In genomic region chr3:127624074-127624473, GRCh38 we compare ENCODE assay signal across 19 cellular contexts. TPM values are rescaled to one million over a fixed set of nuclear protein-coding genes. Genes with fewer than 3 reads are reported as not detected.
A peak's percentile ranks its signal among the peaks of the same experiment; 100 is the strongest.
DNase-seq lines count a peak whose midpoint lies in the region; ATAC-seq and TF ChIP-seq lines count a peak whose summit lies in the region.
"Had no signal": no experiment of that assay in that cellular context is flagged by ENCODE, and none has a peak within 500 bp of the region (broad histone marks: within the 10 kb centered on the region; RNA-seq: fewer than 3 reads in every experiment).

No MANE protein-coding gene starts in this region.

- peaks cover 33% of the 10 kb centered on the region for H3K36me3 Mint-ChIP-seq in WTC11

- ATAC-seq in WTC11 = no peak
- ATAC-seq: CD8-positive, alpha-beta T cell; GM12878 had no signal

- POLR2A ChIA-PET in WTC11 (lab: Charles Lee) = no interaction called here

- no peak overlapping the region for H3K4me3 Mint-ChIP-seq in WTC11
- H3K4me3 Mint-ChIP-seq: B cell; CD4-positive, alpha-beta T cell; CD8-positive, alpha-beta T cell had no signal

- H3K27ac ChIP-seq in left ventricle myocardium inferior (replicated peaks) = no peak overlapping the region
- H3K27ac ChIP-seq: 22Rv1; A549; BLaER1 treated with 17β-estradiol and CSF1 and Interleukin-3, amounts not matched to agents 10 nM and 100 nM; C4-2B had no signal

- peaks cover 34% of the 10 kb centered on the region for H3K27me3 Mint-ChIP-seq in WTC11 (ENCODE audit: low read depth)

- peak; percentile 36 for DNase-seq in cardiac septum (ENCODE audit: low spot score)
- DNase-seq in left ventricle myocardium inferior = no peak
- peak; percentile 47 for DNase-seq in ELR (ENCODE audit: low read depth)
- no peak for DNase-seq in WTC11 (ENCODE audit: low spot score)
- no peak for DNase-seq in activated effector memory CD4-positive, alpha-beta T cell treated with Interleukin-2 at 50 U/mL for 16 hours
- DNase-seq in superior temporal gyrus (ENCODE audit: extremely low spot score) = no peak
- DNase-seq: AML-193; Caco-2; Calu3; CD4-positive, alpha-beta T cell; CD8-positive, alpha-beta T cell; DMS79 treated with DMSO at 0.1 percent for 48 hours; GDM1 had no signal

- H3K4me1 Mint-ChIP-seq in WTC11 = no peaks in the 10 kb centered on the region

- CTCF ChIA-PET in WTC11 (lab: Charles Lee) = no interaction called here

- H3K4me3 ChIP-seq in left ventricle myocardium inferior = no peak overlapping the region
- H3K4me3 ChIP-seq: A549; BLaER1 treated with 17β-estradiol and CSF1 and Interleukin-3, amounts not matched to agents 10 nM and 100 nM; GM12878 had no signal

- intact Hi-C loops in cardiac septum (cut with DNase I) = no loop called here
- intact Hi-C loops in left ventricle myocardium inferior (cut with micrococcal nuclease) = no loop called here

- 0 out of 2 replicates have a peak, but pooled peaks cover 4% of the 10 kb centered on the region for H3K9me3 Mint-ChIP-seq in WTC11
- H3K9me3 Mint-ChIP-seq: CD4-positive, alpha-beta T cell; CD8-positive, alpha-beta T cell had no signal

- TF ChIP-seq CTCF in left ventricle myocardium inferior (IDR thresholded peaks at IDR 0.05; ENCODE audit: borderline replicate concordance) (no peak), WTC11 (IDR thresholded peaks at IDR 0.05) (no peak)

- no peaks in the 10 kb centered on the region for H3K9me3 ChIP-seq in left ventricle myocardium inferior (replicated peaks)
- H3K9me3 ChIP-seq: BLaER1 treated with 17β-estradiol and CSF1 and Interleukin-3, amounts not matched to agents 10 nM and 100 nM; Caco-2 had no signal

- no peaks in the 10 kb centered on the region for H3K27me3 ChIP-seq in left ventricle myocardium inferior (ENCODE audit: low read depth)

- H3K27ac Mint-ChIP-seq in WTC11 = peak overlapping the region; percentile 74; the same call in 1 of the 2 replicates
- H3K27ac Mint-ChIP-seq: B cell; CD4-positive, alpha-beta T cell; CD8-positive, alpha-beta T cell had no signal

- no peaks in the 10 kb centered on the region for H3K4me1 ChIP-seq in left ventricle myocardium inferior
- H3K4me1 ChIP-seq: A549 had no signal

- H3K36me3 ChIP-seq in left ventricle myocardium inferior = peaks cover 20% of the 10 kb centered on the region

TF ChIP-seq in WTC11, 78 proteins besides CTCF, POLR2A, EP300 and RAD21:
- no peak for TF ChIP-seq USF1 (CRISPR knock-in tag; IDR thresholded peaks at IDR 0.05)
- no peak for TF ChIP-seq E2F4 (CRISPR knock-in tag; IDR thresholded peaks at IDR 0.05; ENCODE audit: borderline replicate concordance, low read depth)
- no peak for TF ChIP-seq NFYB (CRISPR knock-in tag; conservative IDR thresholded peaks at IDR 0.05; ENCODE audit: low read depth)
- TF ChIP-seq FOXK1 (CRISPR knock-in tag; IDR thresholded peaks at IDR 0.05) = no peak
- TF ChIP-seq FOXJ3 (CRISPR knock-in tag; IDR thresholded peaks at IDR 0.05; ENCODE audit: borderline replicate concordance) = no peak
- TF ChIP-seq ATF1 (CRISPR knock-in tag; IDR thresholded peaks at IDR 0.05) = no peak
- no peak for TF ChIP-seq ZNF423 (CRISPR knock-in tag; IDR thresholded peaks at IDR 0.05)
- TF ChIP-seq, protein P1, sequence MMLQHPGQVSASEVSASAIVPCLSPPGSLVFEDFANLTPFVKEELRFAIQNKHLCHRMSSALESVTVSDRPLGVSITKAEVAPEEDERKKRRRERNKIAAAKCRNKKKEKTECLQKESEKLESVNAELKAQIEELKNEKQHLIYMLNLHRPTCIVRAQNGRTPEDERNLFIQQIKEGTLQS (CRISPR knock-in tag; conservative IDR thresholded peaks at IDR 0.05) = no peak
- TF ChIP-seq ZMAT4 (CRISPR knock-in tag; IDR thresholded peaks at IDR 0.05) = no peak
- no peak for TF ChIP-seq RELA (CRISPR knock-in tag; IDR thresholded peaks at IDR 0.05; ENCODE audit: borderline replicate concordance)
- TF ChIP-seq PRRX2 (CRISPR knock-in tag; IDR thresholded peaks at IDR 0.05) = no peak
- TF ChIP-seq NR3C1 (CRISPR knock-in tag; conservative IDR thresholded peaks at IDR 0.05; ENCODE audit: low read depth) = no peak

RNA-seq across cellular contexts. Expression of gene PODXL2, which starts 4.9 kb away (rescaled TPM):
- total RNA-seq in cardiac septum (2.2 TPM), left ventricle myocardium inferior (1.7 TPM), WTC11 (2021) (33.6 to 38.8 TPM (median 37.8 TPM) in 3 replicates)

RNA-seq across cellular contexts. Expression of gene MCM2, which starts 25.9 kb away (rescaled TPM):
- total RNA-seq in cardiac septum (5.5 TPM), left ventricle myocardium inferior (7.6 TPM), WTC11 (2021) (142 to 155 TPM (median 152 TPM) in 3 replicates)

RNA-seq across cellular contexts. Expression of gene TPRA1, which starts 33.5 kb away (rescaled TPM):
- 17.3 TPM for total RNA-seq in cardiac septum
- total RNA-seq in left ventricle myocardium inferior = 17.4 TPM
- 20.3 to 24.2 TPM (median 22.0 TPM) in 3 replicates for total RNA-seq in WTC11 (2021)

RNA-seq across cellular contexts. Expression of gene ABTB1, which starts 48.7 kb away (rescaled TPM):
- total RNA-seq in cardiac septum (25.5 TPM), left ventricle myocardium inferior (29.9 TPM), WTC11 (2021) (9.3 to 12.5 TPM (median 9.9 TPM) in 3 replicates)

Comparison
In these comparisons a context has a peak if more than half of its experiments do, and no peak if none do; other contexts are left out.
1. DNase-seq: peak in cardiac septum (single experiment) and ELR (single experiment); none in left ventricle myocardium inferior (single experiment), WTC11 (single experiment), activated effector memory CD4-positive, alpha-beta T cell treated with Interleukin-2 at 50 U/mL for 16 hours (single experiment) and superior temporal gyrus (single experiment).
2. RNA of gene PODXL2, which starts 4.9 kb away (total RNA-seq): 33.6 to 38.8 TPM in WTC11; 2.2 TPM in cardiac septum (single experiment) and 1.7 TPM in left ventricle myocardium inferior (single experiment); every median in the first group is over 10 times any median in the second.
3. RNA of gene MCM2, which starts 25.9 kb away (total RNA-seq): 142 to 155 TPM in WTC11; 7.6 TPM in left ventricle myocardium inferior (single experiment) and 5.5 TPM in cardiac septum (single experiment); every median in the first group is over 10 times any median in the second.